ENCODE assay signal across 24 cellular contexts in the genomic region with DNA sequence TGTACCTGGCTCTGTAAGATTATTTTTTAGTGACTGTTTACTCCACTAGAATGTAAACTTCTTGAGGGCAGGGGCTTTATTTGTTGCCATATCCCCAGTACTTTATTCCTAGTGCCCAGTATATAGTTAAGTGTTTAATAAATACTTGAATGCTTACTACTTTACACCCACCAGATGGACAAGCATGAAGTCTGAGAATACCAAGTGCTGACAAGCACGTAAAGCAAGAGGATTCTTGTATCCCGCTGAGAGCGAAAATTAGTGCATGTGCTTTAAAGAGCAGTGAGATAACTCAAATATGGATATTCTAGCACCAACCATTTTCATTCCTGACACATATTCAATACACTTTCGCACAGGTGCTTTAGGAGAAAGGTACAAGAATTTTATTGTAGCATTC. TPM values are rescaled to one million over a fixed set of nuclear protein-coding genes. Genes with fewer than 3 reads are reported as not detected.
DNase-seq lines count a peak whose midpoint lies in the region; ATAC-seq and TF ChIP-seq lines count a peak whose summit lies in the region.
"Had no signal": no experiment of that assay in that cellular context is flagged by ENCODE, and none has a peak within 500 bp of the region (broad histone marks: within the 10 kb centered on the region; RNA-seq: fewer than 3 reads in every experiment).

No MANE protein-coding gene starts in this region.

- ATAC-seq in CD4-positive, alpha-beta T cell (ENCODE audit: poor library complexity) = no peak
- ATAC-seq in activated naive CD8-positive, alpha-beta T cell treated with anti-CD3 and anti-CD28 coated beads, Interleukin-2, amount 50 U/mL, for 24 hours = no peak
- ATAC-seq: activated CD4-positive, CD25-positive, alpha-beta regulatory T cell treated with anti-CD3 and anti-CD28 coated beads, Interleukin-2, amount 50 U/mL, for 24 hours; Panc1 had no signal

- H3K27me3 ChIP-seq in CD4-positive, alpha-beta T cell (ENCODE audit: control insufficient read depth, insufficient read depth, low read length) = peaks cover 5% of the 10 kb centered on the region
- H3K27me3 ChIP-seq: esophagus muscularis mucosa had no signal

- POLR2A ChIA-PET in activated CD4-positive, alpha-beta memory T cell treated with anti-CD3 and anti-CD28 coated beads for 36 hours (lab: Charles Lee) = no interaction called here
- POLR2A ChIA-PET in activated CD4-positive, alpha-beta memory T cell treated with anti-CD3 and anti-CD28 coated beads, Interleukin-2, amount 10 ng/mL, durations not matched to agents 7 days and 5 days (lab: Charles Lee) = no interaction called here
- POLR2A ChIA-PET in CD4-positive, alpha-beta T cell (lab: Charles Lee) = interaction anchor here (1.6 kb wide), 1 partner anchor 10 kb away, joined by 4 read pairs; no protein-coding TSS in a partner anchor

- peaks cover 21% of the 10 kb centered on the region for H3K9me3 Mint-ChIP-seq in activated CD4-positive, alpha-beta memory T cell treated with anti-CD3 and anti-CD28 coated beads for 36 hours
- H3K9me3 Mint-ChIP-seq in activated CD4-positive, alpha-beta memory T cell treated with anti-CD3 and anti-CD28 coated beads, Interleukin-2, amount 10 ng/mL, durations not matched to agents 7 days and 5 days = peaks cover 15% of the 10 kb centered on the region
- peaks cover 3% of the 10 kb centered on the region for H3K9me3 Mint-ChIP-seq in CD4-positive, alpha-beta T cell
- peaks cover 5% of the 10 kb centered on the region for H3K9me3 Mint-ChIP-seq in activated naive CD8-positive, alpha-beta T cell treated with anti-CD3 and anti-CD28 coated beads, Interleukin-2, amount 50 U/mL, for 24 hours
- peaks cover 43% of the 10 kb centered on the region for H3K9me3 Mint-ChIP-seq in nephron progenitor cell

- H3K27ac Mint-ChIP-seq in activated CD4-positive, alpha-beta memory T cell treated with anti-CD3 and anti-CD28 coated beads for 36 hours = no peak overlapping the region
- H3K27ac Mint-ChIP-seq in activated CD4-positive, alpha-beta memory T cell treated with anti-CD3 and anti-CD28 coated beads, Interleukin-2, amount 10 ng/mL, durations not matched to agents 7 days and 5 days = no peak overlapping the region
- H3K27ac Mint-ChIP-seq in CD4-positive, alpha-beta T cell = no peak overlapping the region
- H3K27ac Mint-ChIP-seq in activated naive CD8-positive, alpha-beta T cell treated with anti-CD3 and anti-CD28 coated beads, Interleukin-2, amount 50 U/mL, for 24 hours = no peak overlapping the region
- no peak overlapping the region for H3K27ac Mint-ChIP-seq in nephron progenitor cell

- peaks cover 7% of the 10 kb centered on the region for H3K4me1 Mint-ChIP-seq in activated CD4-positive, alpha-beta memory T cell treated with anti-CD3 and anti-CD28 coated beads for 36 hours (ENCODE audit: low read depth)
- peaks cover 9% of the 10 kb centered on the region for H3K4me1 Mint-ChIP-seq in activated CD4-positive, alpha-beta memory T cell treated with anti-CD3 and anti-CD28 coated beads, Interleukin-2, amount 10 ng/mL, durations not matched to agents 7 days and 5 days
- peaks cover 11% of the 10 kb centered on the region for H3K4me1 Mint-ChIP-seq in CD4-positive, alpha-beta T cell (ENCODE audit: low read depth)
- H3K4me1 Mint-ChIP-seq in activated naive CD8-positive, alpha-beta T cell treated with anti-CD3 and anti-CD28 coated beads, Interleukin-2, amount 50 U/mL, for 24 hours = peaks cover 13% of the 10 kb centered on the region
- H3K4me1 Mint-ChIP-seq in nephron progenitor cell = peaks cover 12% of the 10 kb centered on the region

- intact Hi-C loops in activated CD4-positive, alpha-beta memory T cell treated with anti-CD3 and anti-CD28 coated beads for 36 hours (cut with micrococcal nuclease) = loop anchor here (5.0 kb wide), 1 partner anchor 35 kb away; no protein-coding TSS in a partner anchor
- intact Hi-C loops in CD4-positive, alpha-beta T cell (cut with DNase I, micrococcal nuclease) = no loop called here

- peaks cover 13% of the 10 kb centered on the region for H3K36me3 Mint-ChIP-seq in activated CD4-positive, alpha-beta memory T cell treated with anti-CD3 and anti-CD28 coated beads for 36 hours
- peaks cover 12% of the 10 kb centered on the region for H3K36me3 Mint-ChIP-seq in activated CD4-positive, alpha-beta memory T cell treated with anti-CD3 and anti-CD28 coated beads, Interleukin-2, amount 10 ng/mL, durations not matched to agents 7 days and 5 days (ENCODE audit: low read depth)
- peaks cover 11% of the 10 kb centered on the region for H3K36me3 Mint-ChIP-seq in CD4-positive, alpha-beta T cell (ENCODE audit: low read depth)
- H3K36me3 Mint-ChIP-seq in activated naive CD8-positive, alpha-beta T cell treated with anti-CD3 and anti-CD28 coated beads, Interleukin-2, amount 50 U/mL, for 24 hours (ENCODE audit: low read depth) = peaks cover 15% of the 10 kb centered on the region
- peaks cover 33% of the 10 kb centered on the region for H3K36me3 Mint-ChIP-seq in nephron progenitor cell (ENCODE audit: low read depth)

- DNase-seq in activated CD4-positive, alpha-beta memory T cell treated with anti-CD3 and anti-CD28 coated beads for 36 hours = no peak
- DNase-seq in activated CD4-positive, alpha-beta memory T cell treated with anti-CD3 and anti-CD28 coated beads, Interleukin-2, amount 10 ng/mL, durations not matched to agents 7 days and 5 days = no peak
- no peak for DNase-seq in CD4-positive, alpha-beta T cell
- DNase-seq in activated naive CD8-positive, alpha-beta T cell treated with anti-CD3 and anti-CD28 coated beads, Interleukin-2, amount 50 U/mL, for 24 hours = no peak
- no peak for DNase-seq in nephron progenitor cell
- no peak for DNase-seq in islet precursor cell
- no peak for DNase-seq in NCI-H187 treated with DMSO at 0.1 percent for 48 hours (lab: John Stamatoyannopoulos, UW)
- DNase-seq in cerebellar nuclear complex (lab: John Stamatoyannopoulos, UW) = no peak
- DNase-seq: activated gamma-delta T cell; amygdala; cortex of kidney; foreskin melanocyte; Kasumi-1; NCI-H1694; NCI-H526; posterior cingulate gyrus; SIG-M5; stimulated activated CD8-positive, alpha-beta memory T cell treated with anti-CD3 and anti-CD28 coated beads, Interleukin-4, amount 100 ng/mL, for 48 hours; SW 1271; trophoblast cell had no signal

- peaks cover 5% of the 10 kb centered on the region for H3K27me3 Mint-ChIP-seq in activated CD4-positive, alpha-beta memory T cell treated with anti-CD3 and anti-CD28 coated beads for 36 hours
- H3K27me3 Mint-ChIP-seq in activated CD4-positive, alpha-beta memory T cell treated with anti-CD3 and anti-CD28 coated beads, Interleukin-2, amount 10 ng/mL, durations not matched to agents 7 days and 5 days = peaks cover 9% of the 10 kb centered on the region
- H3K27me3 Mint-ChIP-seq in CD4-positive, alpha-beta T cell = peaks cover 9% of the 10 kb centered on the region
- H3K27me3 Mint-ChIP-seq in activated naive CD8-positive, alpha-beta T cell treated with anti-CD3 and anti-CD28 coated beads, Interleukin-2, amount 50 U/mL, for 24 hours = no peaks in the 10 kb centered on the region
- H3K27me3 Mint-ChIP-seq in nephron progenitor cell (ENCODE audit: low read depth, poor library complexity) = peaks cover 16% of the 10 kb centered on the region

- no peak overlapping the region for H3K27ac ChIP-seq in CD4-positive, alpha-beta T cell (ENCODE audit: low read depth, low read length)

- TF ChIP-seq CTCF in CD4-positive, alpha-beta T cell (IDR thresholded peaks at IDR 0.05) = no peak
- no peak for TF ChIP-seq CTCF in nephron progenitor cell (IDR thresholded peaks at IDR 0.05)

- peak overlapping the region; percentile 46 for H3K4me3 Mint-ChIP-seq in activated CD4-positive, alpha-beta memory T cell treated with anti-CD3 and anti-CD28 coated beads for 36 hours
- H3K4me3 Mint-ChIP-seq in activated CD4-positive, alpha-beta memory T cell treated with anti-CD3 and anti-CD28 coated beads, Interleukin-2, amount 10 ng/mL, durations not matched to agents 7 days and 5 days = no peak overlapping the region
- H3K4me3 Mint-ChIP-seq in CD4-positive, alpha-beta T cell = peak overlapping the region; percentile 70
- peak overlapping the region; percentile 17 for H3K4me3 Mint-ChIP-seq in activated naive CD8-positive, alpha-beta T cell treated with anti-CD3 and anti-CD28 coated beads, Interleukin-2, amount 50 U/mL, for 24 hours
- H3K4me3 Mint-ChIP-seq in nephron progenitor cell = peak overlapping the region; percentile 92

- no peaks in the 10 kb centered on the region for H3K9me3 ChIP-seq in CD4-positive, alpha-beta T cell (ENCODE audit: control insufficient read depth, low read length)
- H3K9me3 ChIP-seq: esophagus muscularis mucosa, HAP-1 had no signal

- CTCF ChIA-PET in activated CD4-positive, alpha-beta memory T cell treated with anti-CD3 and anti-CD28 coated beads for 36 hours (lab: Charles Lee) = interaction anchor here (0.6 kb wide), 1 partner anchor 397 kb away, joined by 3 read pairs; no protein-coding TSS in a partner anchor
- CTCF ChIA-PET in activated CD4-positive, alpha-beta memory T cell treated with anti-CD3 and anti-CD28 coated beads, Interleukin-2, amount 10 ng/mL, durations not matched to agents 7 days and 5 days (lab: Charles Lee) = interaction anchor here (1.2 kb wide), 1 partner anchor 33 kb away, joined by 5 read pairs; no protein-coding TSS in a partner anchor
- CTCF ChIA-PET in CD4-positive, alpha-beta T cell (lab: Charles Lee) = no interaction called here

RNA-seq across cellular contexts. Expression of gene SCCPDH, which starts 1.5 kb away (rescaled TPM):
- 10 to 100 TPM; 21.5 to 22.5 TPM for total RNA-seq in activated CD4-positive, alpha-beta memory T cell treated with anti-CD3 and anti-CD28 coated beads for 36 hours
- 1 to 10 TPM; 7.7 to 8.1 TPM for total RNA-seq in activated CD4-positive, alpha-beta memory T cell treated with anti-CD3 and anti-CD28 coated beads, Interleukin-2, amount 10 ng/mL, durations not matched to agents 7 days and 5 days
- total RNA-seq in CD4-positive, alpha-beta T cell = 1 to 10 TPM; 2.3 to 2.6 TPM
